16 cellular contexts compared by ENCODE assay signal in the genomic region with DNA sequence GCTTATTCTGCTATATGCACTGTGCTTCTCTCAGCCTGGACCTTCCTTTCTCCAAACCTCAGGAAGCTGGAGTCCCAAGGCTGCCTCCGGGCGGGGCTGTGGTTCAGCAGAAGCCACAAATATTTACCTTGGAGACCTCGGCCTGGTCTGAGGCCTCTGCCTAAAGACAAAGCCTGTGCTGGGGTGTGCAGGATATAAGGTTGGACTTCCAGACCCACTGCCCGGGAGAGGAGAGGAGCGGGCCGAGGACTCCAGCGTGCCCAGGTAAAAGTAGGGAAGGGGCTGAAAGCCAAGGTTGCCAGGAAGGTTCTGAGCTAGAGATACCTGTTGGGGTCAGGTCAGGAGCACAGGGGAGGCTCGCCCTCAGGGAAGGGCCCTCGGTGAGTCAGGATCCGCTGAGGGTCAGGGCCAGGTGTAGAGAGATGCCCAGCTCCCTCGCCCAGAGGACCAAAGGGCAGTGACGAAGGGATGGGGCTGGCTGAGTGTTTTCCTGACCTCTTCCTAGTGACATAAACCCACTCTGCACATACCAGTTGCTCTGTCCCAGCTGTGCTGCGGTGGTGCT. TPM values are rescaled to one million over a fixed set of nuclear protein-coding genes. Genes with fewer than 3 reads are reported as not detected.
DNase-seq lines count a peak whose midpoint lies in the region; ATAC-seq and TF ChIP-seq lines count a peak whose summit lies in the region.
"Had no signal": no experiment of that assay in that cellular context is flagged by ENCODE, and none has a peak within 500 bp of the region (broad histone marks: within the 10 kb centered on the region; RNA-seq: fewer than 3 reads in every experiment).

A gene with protein sequence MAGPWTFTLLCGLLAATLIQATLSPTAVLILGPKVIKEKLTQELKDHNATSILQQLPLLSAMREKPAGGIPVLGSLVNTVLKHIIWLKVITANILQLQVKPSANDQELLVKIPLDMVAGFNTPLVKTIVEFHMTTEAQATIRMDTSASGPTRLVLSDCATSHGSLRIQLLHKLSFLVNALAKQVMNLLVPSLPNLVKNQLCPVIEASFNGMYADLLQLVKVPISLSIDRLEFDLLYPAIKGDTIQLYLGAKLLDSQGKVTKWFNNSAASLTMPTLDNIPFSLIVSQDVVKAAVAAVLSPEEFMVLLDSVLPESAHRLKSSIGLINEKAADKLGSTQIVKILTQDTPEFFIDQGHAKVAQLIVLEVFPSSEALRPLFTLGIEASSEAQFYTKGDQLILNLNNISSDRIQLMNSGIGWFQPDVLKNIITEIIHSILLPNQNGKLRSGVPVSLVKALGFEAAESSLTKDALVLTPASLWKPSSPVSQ (plus strand): TSS at position 224 of the 565 bp plus-strand sequence. CDS start 2,860 bp downstream, outside the sequence.

- H3K27me3 ChIP-seq in mesendoderm (ENCODE audit: insufficient read depth, low read length, poor library complexity) (no peaks in the 10 kb centered on the region), upper lobe of left lung (no peaks in the 10 kb centered on the region), brain microvascular endothelial cell (replicated peaks) (peaks cover 2% of the 10 kb centered on the region)

- WGBS in mesendoderm (ENCODE audit: extremely low coverage, insufficient coverage, low lambda C conversion rate) = no CpG with 5 or more reads among the region's 13 CpGs
- 80 to 81% methylated on average over 10 to 13 of the region's 13 CpGs for WGBS in upper lobe of left lung, 2 donors

- H3K4me1 ChIP-seq in mesendoderm (ENCODE audit: control insufficient read depth, low read depth, low read length) (no peaks in the 10 kb centered on the region), upper lobe of left lung (no peaks in the 10 kb centered on the region)

- DNase-seq in NCI-H82 (lab: John Stamatoyannopoulos, UW) (peak; percentile 40), NCI-H82 treated with DMSO at 0.1 percent for 48 hours (lab: John Stamatoyannopoulos, UW; ENCODE audit: unreplicated experiment) (no peak), SW480 (ENCODE audit: low spot score) (peak; percentile 41), mesendoderm (peak; percentile 30), upper lobe of left lung (no peak), globus pallidus (ENCODE audit: low spot score) (no peak), brain microvascular endothelial cell (no peak)
- DNase-seq: C1 segment of cervical spinal cord, DMS153, EL, IMR-90, NCI-H1436 treated with DMSO at 0.1 percent for 48 hours, NCI-H2081, NCI-H524 treated with DMSO at 0.1 percent for 48 hours had no signal

- no peak within 1 kb of the TSS for H3K18ac ChIP-seq in mesendoderm (ENCODE audit: low read length)

- in situ Hi-C loops in brain microvascular endothelial cell (cut with HindIII; ENCODE audit: low pct_ligation_motif_present, low sequenced_read_pairs) = no loop called here

- no peak within 1 kb of the TSS for H2BK5ac ChIP-seq in mesendoderm (ENCODE audit: low read length)

- no peak within 1 kb of the TSS for H3K27ac ChIP-seq in mesendoderm (ENCODE audit: low read depth, low read length)
- no peak within 1 kb of the TSS for H3K27ac ChIP-seq in upper lobe of left lung
- no peak within 1 kb of the TSS for H3K27ac ChIP-seq in brain microvascular endothelial cell
- H3K27ac ChIP-seq: 22Rv1 had no signal

- no peak within 1 kb of the TSS for H2BK120ac ChIP-seq in mesendoderm (ENCODE audit: low read depth, low read length)

- H3K36me3 ChIP-seq in mesendoderm (ENCODE audit: control insufficient read depth, insufficient read depth, low read length) (no peaks in the 10 kb centered on the region), upper lobe of left lung (no peaks in the 10 kb centered on the region), brain microvascular endothelial cell (replicated peaks) (no peaks in the 10 kb centered on the region)

- no peak within 1 kb of the TSS for H3K56ac ChIP-seq in mesendoderm (ENCODE audit: low read length)

- ATAC-seq in upper lobe of left lung (ENCODE audit: low FRiP score in 2 of 2) = no peak
- ATAC-seq in HG03135 (IDR thresholded peaks at IDR 0.05; ENCODE audit: unreplicated experiment) = no peak

- no peak within 1 kb of the TSS for H3K4ac ChIP-seq in mesendoderm (ENCODE audit: low read depth, low read length)

- TF ChIP-seq CTCF in upper lobe of left lung (IDR thresholded peaks at IDR 0.05) = no peak
- no peak for TF ChIP-seq CTCF in brain microvascular endothelial cell (IDR thresholded peaks at IDR 0.05; ENCODE audit: low read depth, low read length, missing control alignments)

- no peak for TF ChIP-seq POLR2A in upper lobe of left lung (IDR thresholded peaks at IDR 0.05)

- no peak within 1 kb of the TSS for H3K23ac ChIP-seq in mesendoderm (ENCODE audit: low read length)

- no peak within 1 kb of the TSS for H2BK15ac ChIP-seq in mesendoderm (replicated peaks; ENCODE audit: low read depth)

- TF ChIP-seq EP300 in upper lobe of left lung (IDR thresholded peaks at IDR 0.05) = no peak

- no peaks in the 10 kb centered on the region for H3K9me3 ChIP-seq in upper lobe of left lung

- no peak within 1 kb of the TSS for H4K5ac ChIP-seq in mesendoderm (ENCODE audit: low read length)

- no peak within 1 kb of the TSS for H3K9ac ChIP-seq in mesendoderm (ENCODE audit: low read length)

- H3K79me2 ChIP-seq in mesendoderm (ENCODE audit: control insufficient read depth, insufficient read depth, low read length) = no peaks in the 10 kb centered on the region

- no peaks in the 10 kb centered on the region for H3K79me1 ChIP-seq in mesendoderm (ENCODE audit: low read length)

- no peak within 1 kb of the TSS for H3K4me3 ChIP-seq in mesendoderm (ENCODE audit: low read length)
- no peak within 1 kb of the TSS for H3K4me3 ChIP-seq in upper lobe of left lung
- no peak within 1 kb of the TSS for H3K4me3 ChIP-seq in brain microvascular endothelial cell (ENCODE audit: low read depth, low read length)

- no peak within 1 kb of the TSS for H4K8ac ChIP-seq in mesendoderm (ENCODE audit: low read depth, low read length)

- no peak within 1 kb of the TSS for H3K4me2 ChIP-seq in mesendoderm (ENCODE audit: low read length)

- H2AK5ac ChIP-seq in mesendoderm (ENCODE audit: low read length) = no peak within 1 kb of the TSS

RNA-seq across cellular contexts. Expression of the gene that starts here (rescaled TPM):
- polyA plus RNA-seq in mesendoderm (2013, experiment 1 of 2) = not detected
- not detected for polyA plus RNA-seq in mesendoderm (2013, experiment 2 of 2)
- total RNA-seq in upper lobe of left lung = 100 to 1,000 TPM in 2 of 6 donors, 10 to 100 TPM in 3, 1 to 10 TPM in 1; 4.8 to 323 (median 35.3) TPM
- total RNA-seq: IMR-90 had no signal
- polyA plus RNA-seq: IMR-90 had no signal

Comparison
In these comparisons a context has a peak if more than half of its experiments do, and no peak if none do; other contexts are left out.
1. DNase-seq: peak in NCI-H82 (single experiment), SW480 (single experiment) and mesendoderm (single experiment); none in NCI-H82 treated with DMSO at 0.1 percent for 48 hours (single experiment), upper lobe of left lung (0 of 2), globus pallidus (single experiment) and brain microvascular endothelial cell (single experiment).